ENCODE assay signal across 12 cellular contexts in the genomic region with DNA sequence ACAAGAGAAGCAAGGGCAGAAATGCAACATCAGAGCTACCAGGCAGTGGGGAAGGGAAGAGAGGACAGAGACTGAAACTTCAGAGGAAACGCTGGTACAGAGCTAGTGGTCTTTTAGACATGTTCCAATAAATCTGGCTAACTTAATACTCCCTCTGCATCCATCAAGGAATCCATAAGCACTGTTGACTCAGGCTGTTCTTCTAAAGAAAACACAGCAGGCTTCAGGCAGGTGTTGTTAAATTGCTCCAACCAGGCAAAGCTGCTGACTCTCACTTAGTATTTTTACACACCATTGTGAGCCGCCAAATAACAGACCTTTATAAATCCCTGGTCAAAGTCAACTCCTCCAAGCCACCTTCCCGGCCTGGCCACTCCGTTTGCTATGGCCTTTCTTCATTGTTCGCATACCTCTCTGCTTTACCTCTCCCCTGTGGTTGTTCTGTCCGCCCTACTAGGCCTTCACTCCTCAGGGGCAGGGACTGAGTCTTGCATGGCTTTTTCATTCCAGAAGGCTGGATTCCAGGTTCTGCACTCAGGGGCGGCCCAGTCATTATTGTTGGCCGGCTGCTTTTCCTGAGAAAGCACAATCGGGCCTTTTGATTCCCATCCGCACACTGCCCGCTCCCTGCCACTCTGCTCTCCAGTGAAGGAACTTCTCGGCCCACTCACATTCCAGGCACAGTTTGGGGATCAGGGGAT. TPM values are rescaled to one million over a fixed set of nuclear protein-coding genes. Genes with fewer than 3 reads are reported as not detected.
DNase-seq lines count a peak whose midpoint lies in the region; ATAC-seq and TF ChIP-seq lines count a peak whose summit lies in the region.
"Had no signal": no experiment of that assay in that cellular context is flagged by ENCODE, and none has a peak within 500 bp of the region (broad histone marks: within the 10 kb centered on the region; RNA-seq: fewer than 3 reads in every experiment).

No MANE protein-coding gene starts in this region.

- peaks cover 17 to 98% (median 76%) of the 10 kb centered on the region in 9 donors for H3K4me1 ChIP-seq in heart right ventricle
- peaks cover 50% of the 10 kb centered on the region for H3K4me1 ChIP-seq in psoas muscle

- H3K36me3 ChIP-seq in heart right ventricle (peaks cover 0 to 10% (median 0%) of the 10 kb centered on the region in 9 donors), psoas muscle (ENCODE audit: insufficient read depth in 1 of 2, low read depth in 1 of 2) (no peaks in the 10 kb centered on the region)

- peak; percentile 40 to 67 (median 60) for ATAC-seq in heart right ventricle
- ATAC-seq in psoas muscle = peak in 2 of 4 donors; percentile 28 to 30
- no peak for ATAC-seq in GM19395 (IDR thresholded peaks at IDR 0.05; ENCODE audit: unreplicated experiment)
- ATAC-seq in HG02938 (IDR thresholded peaks at IDR 0.05; ENCODE audit: unreplicated experiment) = no peak

- H3K36me3 Mint-ChIP-seq in activated CD4-positive, alpha-beta memory T cell treated with anti-CD3 and anti-CD28 coated beads, Interleukin-2, amount 10 ng/mL, durations not matched to agents 7 days and 5 days (ENCODE audit: low read depth) = peaks cover 49% of the 10 kb centered on the region

- CTCF ChIA-PET in activated CD4-positive, alpha-beta memory T cell treated with anti-CD3 and anti-CD28 coated beads, Interleukin-2, amount 10 ng/mL, durations not matched to agents 7 days and 5 days (lab: Charles Lee) = interaction anchor here (1.1 to 1.2 kb wide), 2 partner anchors 12 to 25 kb away, joined by 4 read pairs; no protein-coding TSS in a partner anchor

- H3K9me3 ChIP-seq in heart right ventricle = peaks cover 0 to 10% (median 0%) of the 10 kb centered on the region in 11 donors
- no peaks in the 10 kb centered on the region for H3K9me3 ChIP-seq in psoas muscle

- no peaks in the 10 kb centered on the region for H3K27me3 Mint-ChIP-seq in activated CD4-positive, alpha-beta memory T cell treated with anti-CD3 and anti-CD28 coated beads, Interleukin-2, amount 10 ng/mL, durations not matched to agents 7 days and 5 days
- H3K27me3 Mint-ChIP-seq: IgD-negative memory B cell had no signal

- POLR2A ChIA-PET in activated CD4-positive, alpha-beta memory T cell treated with anti-CD3 and anti-CD28 coated beads, Interleukin-2, amount 10 ng/mL, durations not matched to agents 7 days and 5 days (lab: Charles Lee) = no interaction called here

- WGBS in heart right ventricle, 2 donors = 67 to 75% methylated on average over 12 of the region's 12 CpGs
- 57 to 62% (median 59%) methylated on average over 12 of the region's 12 CpGs for WGBS in psoas muscle, 3 donors

- H3K27ac Mint-ChIP-seq in activated CD4-positive, alpha-beta memory T cell treated with anti-CD3 and anti-CD28 coated beads, Interleukin-2, amount 10 ng/mL, durations not matched to agents 7 days and 5 days = no peak overlapping the region

- H3K4me3 ChIP-seq in heart right ventricle (no peak overlapping the region), psoas muscle (no peak overlapping the region)

- H3K27ac ChIP-seq in heart right ventricle (peak overlapping the region in 6 of 10 donors; percentile 27 to 90 (median 55)), psoas muscle (peak overlapping the region; percentile 27)

- H3K4me1 Mint-ChIP-seq in activated CD4-positive, alpha-beta memory T cell treated with anti-CD3 and anti-CD28 coated beads, Interleukin-2, amount 10 ng/mL, durations not matched to agents 7 days and 5 days = peaks cover 13% of the 10 kb centered on the region

- H3K27me3 ChIP-seq in heart right ventricle = no peaks in the 10 kb centered on the region
- no peaks in the 10 kb centered on the region for H3K27me3 ChIP-seq in psoas muscle (ENCODE audit: insufficient read depth in 3 of 3, low read length in 2 of 3)

- no peak overlapping the region for H3K4me3 Mint-ChIP-seq in activated CD4-positive, alpha-beta memory T cell treated with anti-CD3 and anti-CD28 coated beads, Interleukin-2, amount 10 ng/mL, durations not matched to agents 7 days and 5 days

- intact Hi-C loops in heart right ventricle (cut with DNase I) (loop anchor here in 1 of 10 donors (1.0 kb wide), 1 partner anchor 25 kb away; no protein-coding TSS in a partner anchor), psoas muscle (cut with DNase I) (no loop called here)

- TF ChIP-seq CTCF in heart right ventricle (IDR thresholded peaks at IDR 0.05) = no peak
- TF ChIP-seq CTCF in psoas muscle (IDR thresholded peaks at IDR 0.05) = no peak

- H3K9me3 Mint-ChIP-seq in activated CD4-positive, alpha-beta memory T cell treated with anti-CD3 and anti-CD28 coated beads, Interleukin-2, amount 10 ng/mL, durations not matched to agents 7 days and 5 days = peaks cover 17% of the 10 kb centered on the region

- DNase-seq in COLO829 (ENCODE audit: low spot score) = peak; percentile 73
- DNase-seq in SHP77 (lab: John Stamatoyannopoulos, UW) = peak; percentile 23 to 46
- DNase-seq in heart right ventricle = peak; percentile 33 to 56
- peak; percentile 41 to 60 for DNase-seq in psoas muscle
- DNase-seq in NK-92 (lab: John Stamatoyannopoulos, UW; ENCODE audit: unreplicated experiment) = no peak
- DNase-seq in activated CD4-positive, alpha-beta memory T cell treated with anti-CD3 and anti-CD28 coated beads, Interleukin-2, amount 10 ng/mL, durations not matched to agents 7 days and 5 days = no peak
- DNase-seq: effector CD8-positive, alpha-beta T cell; mesendoderm; NCI-H2029 had no signal

RNA-seq across cellular contexts. Expression of a gene that starts 18.4 kb away (rescaled TPM):
- total RNA-seq in heart right ventricle (10 to 100 TPM; 16.1 to 34.2 (median 23.7) TPM), psoas muscle (10 to 100 TPM in 2 of 4 donors, 1 to 10 TPM in 2; 6.7 to 14.7 (median 10.9) TPM)
- polyA plus RNA-seq in heart right ventricle (1 to 10 TPM; 4.2 to 8.4 TPM), psoas muscle (1 to 10 TPM; 2.2 to 3.6 (median 3.3) TPM)
- total RNA-seq in activated CD4-positive, alpha-beta memory T cell treated with anti-CD3 and anti-CD28 coated beads, Interleukin-2, amount 10 ng/mL, durations not matched to agents 7 days and 5 days = 10 to 100 TPM; 42.2 to 44.7 TPM

Comparison
In these comparisons a context has a peak if more than half of its experiments do, and no peak if none do; other contexts are left out.
1. DNase-seq: peak in COLO829 (single experiment), SHP77 (2 of 2), heart right ventricle (2 of 2) and psoas muscle (2 of 2); none in NK-92 (single experiment) and activated CD4-positive, alpha-beta memory T cell treated with anti-CD3 and anti-CD28 coated beads, Interleukin-2, amount 10 ng/mL, durations not matched to agents 7 days and 5 days (single experiment).
2. ATAC-seq: peak in heart right ventricle (8 of 8); none in GM19395 (single experiment) and HG02938 (single experiment).